ENCODE assay signal across 8 cellular contexts in the genomic region with DNA sequence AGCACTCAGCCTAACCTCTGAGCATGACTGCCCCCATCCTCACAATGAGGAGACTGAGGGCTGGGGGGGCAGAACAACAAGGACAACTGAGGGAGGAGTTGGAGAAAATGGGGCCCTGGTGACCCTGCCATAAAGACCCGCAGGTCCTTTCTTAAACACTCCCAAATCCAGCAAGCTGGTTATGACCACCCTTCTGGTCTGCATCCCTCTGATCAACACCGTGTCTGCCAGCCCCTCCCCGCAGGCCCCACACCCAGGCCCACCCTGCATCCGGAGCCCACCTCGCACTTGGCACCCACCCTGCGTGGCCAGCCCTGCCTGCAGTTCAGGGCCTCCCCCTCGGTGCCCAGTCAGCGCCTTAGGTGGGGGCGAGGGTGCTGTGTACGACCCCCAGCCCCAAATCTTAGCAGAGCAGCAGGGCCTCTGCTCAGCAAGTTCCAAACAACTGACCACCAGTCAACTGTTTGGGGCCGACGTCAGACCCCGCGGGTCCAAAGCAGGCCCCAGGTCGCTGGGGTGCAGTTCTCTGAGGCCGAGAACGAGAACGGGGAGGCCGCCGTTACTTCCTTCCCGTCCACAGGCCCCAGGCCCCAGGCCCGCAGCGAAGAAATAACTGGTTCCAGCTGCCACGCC. TPM values are rescaled to one million over a fixed set of nuclear protein-coding genes. Genes with fewer than 3 reads are reported as not detected.
DNase-seq lines count a peak whose midpoint lies in the region; ATAC-seq and TF ChIP-seq lines count a peak whose summit lies in the region.

No MANE protein-coding gene starts in this region.

- H3K9me3 Mint-ChIP-seq in T-cell, result no peaks in the 10 kb centered on the region

- H3K4me1 Mint-ChIP-seq in T-cell, result peaks cover 51 to 63% (median 59%) of the 10 kb centered on the region in 3 donors

- WGBS in heart right ventricle, 2 donors, result 5 to 7% methylated on average over 24 of the region's 24 CpGs

- peaks cover 8% of the 10 kb centered on the region for H3K36me3 Mint-ChIP-seq in T-cell

- H3K9me3 ChIP-seq in AG04450 (ENCODE audit: control insufficient read depth, insufficient read depth, low read length), result peaks cover 3% of the 10 kb centered on the region; the same call in 1 of the 2 replicates
- no peaks in the 10 kb centered on the region for H3K9me3 ChIP-seq in heart right ventricle

- H3K27ac ChIP-seq in AG04450 (ENCODE audit: low read depth, low read length) (no peak overlapping the region), heart right ventricle (peak overlapping the region; percentile 93 to 99 (median 98)), skin epidermis (peak overlapping the region; percentile 69 to 95 (median 89))

- no peak for DNase-seq in AG04450 (ENCODE audit: low read depth, low spot score)
- DNase-seq in T-cell, result no peak
- no peak for DNase-seq in heart right ventricle
- DNase-seq in retina, result no peak

- POLR2A ChIA-PET in AG04450 (lab: Yijun Ruan, JAX), result no interaction called here
- POLR2A ChIA-PET in T-cell (lab: Charles Lee), result interaction anchor here in 1 of 2 donors (0.5 to 1.0 kb wide), 5 partner anchors 34 to 1031 kb away, joined by 3 to 5 read pairs (median 4); no protein-coding TSS in a partner anchor

- CTCF ChIA-PET in AG04450 (lab: Charles Lee), result interaction anchor here (1.5 to 2.3 kb wide), 2 partner anchors 9 to 10 kb away, joined by 3 to 7 read pairs; no protein-coding TSS in a partner anchor
- CTCF ChIA-PET in T-cell (lab: Charles Lee), result interaction anchor here in 1 of 2 donors (1.5 kb wide), 1 partner anchor 63 kb away, joined by 6 read pairs; no protein-coding TSS in a partner anchor

- intact Hi-C loops in heart right ventricle (cut with DNase I), result loop anchor here in 4 of 10 donors (5.0 to 10.0 kb wide), 4 partner anchors 138 to 1702 kb away; a partner anchor contains a TSS

- TF ChIP-seq CTCF in AG04450 (IDR thresholded peaks at IDR 0.05; ENCODE audit: low read depth, low read length), result no peak
- TF ChIP-seq CTCF in heart right ventricle (IDR thresholded peaks at IDR 0.05), result no peak

- no peaks in the 10 kb centered on the region for H3K27me3 Mint-ChIP-seq in T-cell

- H3K4me1 ChIP-seq in heart right ventricle, result peaks cover 27 to 72% (median 66%) of the 10 kb centered on the region in 9 donors

- H3K4me3 Mint-ChIP-seq in T-cell, result peak overlapping the region; percentile 81 to 87 (median 86)

- peak overlapping the region; percentile 64 for H3K4me3 ChIP-seq in AG04450 (ENCODE audit: low read depth, low read length)
- H3K4me3 ChIP-seq in heart right ventricle, result peak overlapping the region; percentile 68 to 98 (median 89)
- peak overlapping the region; percentile 60 to 89 (median 71) for H3K4me3 ChIP-seq in skin epidermis

- ATAC-seq in GM21423 (IDR thresholded peaks at IDR 0.05; ENCODE audit: unreplicated experiment), result peak; percentile 25
- no peak for ATAC-seq in T-cell (replicated peaks in 1 of 4)
- peak in 3 of 8 donors; percentile 0 to 17 (median 10) for ATAC-seq in heart right ventricle
- ATAC-seq in HG02571 (IDR thresholded peaks at IDR 0.05; ENCODE audit: unreplicated experiment), result no peak
- ATAC-seq in GM19463 (IDR thresholded peaks at IDR 0.05; ENCODE audit: unreplicated experiment), result no peak

- peaks cover 33% of the 10 kb centered on the region for H3K27me3 ChIP-seq in AG04450 (ENCODE audit: control insufficient read depth, insufficient read depth, low read length)
- no peaks in the 10 kb centered on the region for H3K27me3 ChIP-seq in heart right ventricle

- peaks cover 0 to 4% (median 0%) of the 10 kb centered on the region in 9 donors for H3K36me3 ChIP-seq in heart right ventricle

- peak overlapping the region; percentile 89 to 91 for H3K27ac Mint-ChIP-seq in T-cell

RNA-seq across cellular contexts. Expression of a gene that starts 1.2 kb away (rescaled TPM):
- polyA plus RNA-seq in AG04450 (2011; rRNA removed) (1.1 and 1.2 TPM in 2 replicates), heart right ventricle (10 to 100 TPM; 29.7 to 62.2 TPM)
- 1.7 and 2.3 TPM in 2 replicates for polyA minus RNA-seq in AG04450 (2011; rRNA and poly(A)+ RNA removed)
- total RNA-seq in T-cell (10 to 100 TPM; 39.1 to 59.6 (median 57.7) TPM), heart right ventricle (100 to 1,000 TPM in 3 of 10 donors, 10 to 100 TPM in 7; 72.5 to 114 (median 87.4) TPM)

RNA-seq across cellular contexts. Expression of a gene that starts 25.2 kb away (rescaled TPM):
- polyA plus RNA-seq in AG04450 (2011; rRNA removed), result 0.06 TPM in 1 of 2 replicates, not detected in the other
- not detected in 2 replicates for polyA minus RNA-seq in AG04450 (2011; rRNA and poly(A)+ RNA removed)
- not detected for total RNA-seq in T-cell
- total RNA-seq in heart right ventricle, result under 1 TPM in 8 of 10 donors, not detected in 2; 0.20 to 0.79 (median 0.42) TPM
- under 1 TPM; 0.16 to 0.37 TPM for polyA plus RNA-seq in heart right ventricle
